In genomic region chr22:29152045-29152380, GRCh38 we compare ENCODE assay signal across 14 cellular contexts. TPM values are rescaled to one million over a fixed set of nuclear protein-coding genes. Genes with fewer than 3 reads are reported as not detected.
DNase-seq lines count a peak whose midpoint lies in the region; ATAC-seq and TF ChIP-seq lines count a peak whose summit lies in the region.
"Had no signal": no experiment of that assay in that cellular context is flagged by ENCODE, and none has a peak within 500 bp of the region (broad histone marks: within the 10 kb centered on the region; RNA-seq: fewer than 3 reads in every experiment).

No MANE protein-coding gene starts in this region.

- TF ChIP-seq POLR2A in adrenal gland (IDR thresholded peaks at IDR 0.05) = no peak

- H3K4ac ChIP-seq in trophoblast cell (ENCODE audit: low read depth, low read length) = no peak overlapping the region

- no peaks in the 10 kb centered on the region for H3K36me3 Mint-ChIP-seq in CD8-positive, alpha-beta memory T cell

- H3K18ac ChIP-seq in trophoblast cell (ENCODE audit: low read length) = no peak overlapping the region

- no peak overlapping the region for H3K4me3 ChIP-seq in CD8-positive, alpha-beta memory T cell (ENCODE audit: low read length)
- H3K4me3 ChIP-seq in adrenal gland (no peak overlapping the region), trophoblast cell (ENCODE audit: low read depth, low read length) (no peak overlapping the region), brain microvascular endothelial cell (ENCODE audit: low read depth, low read length) (no peak overlapping the region)

- H3K23ac ChIP-seq in trophoblast cell (ENCODE audit: low read length) = no peak overlapping the region

- TF ChIP-seq CTCF in adrenal gland (IDR thresholded peaks at IDR 0.05) (no peak), brain microvascular endothelial cell (IDR thresholded peaks at IDR 0.05; ENCODE audit: low read depth, low read length, missing control alignments) (no peak)

- H3K4me1 ChIP-seq in CD8-positive, alpha-beta memory T cell (ENCODE audit: insufficient read depth, low read length) = peaks cover 8% of the 10 kb centered on the region
- H3K4me1 ChIP-seq in adrenal gland (replicated peaks in 1 of 2) (peaks cover 42 to 46% of the 10 kb centered on the region in 2 donors), trophoblast cell (ENCODE audit: control insufficient read depth in 1 of 2, insufficient read depth in 2 of 2, low read length in 2 of 2) (peaks cover 12 to 19% of the 10 kb centered on the region in 2 experiments)

- no peaks in the 10 kb centered on the region for H3K9me3 ChIP-seq in CD8-positive, alpha-beta memory T cell (ENCODE audit: low read length)
- H3K9me3 ChIP-seq in adrenal gland (replicated peaks in 1 of 3) = no peaks in the 10 kb centered on the region
- H3K9me3 ChIP-seq in trophoblast cell (ENCODE audit: insufficient read depth, low read depth, low read length) = peaks cover 2% of the 10 kb centered on the region

- POLR2A ChIA-PET in CD8-positive, alpha-beta memory T cell (lab: Charles Lee) = no interaction called here

- no peaks in the 10 kb centered on the region for H3K9me3 Mint-ChIP-seq in CD8-positive, alpha-beta memory T cell
- H3K9me3 Mint-ChIP-seq: HFFc6 had no signal

- CTCF ChIA-PET in CD8-positive, alpha-beta memory T cell (lab: Charles Lee) = no interaction called here

- H3K4me2 ChIP-seq in trophoblast cell (ENCODE audit: low read length) = no peak overlapping the region

- DNase-seq in CD8-positive, alpha-beta memory T cell = no peak
- DNase-seq in adrenal gland = peak in 1 of 7 donors; percentile 39
- peak; percentile 71 for DNase-seq in iPS-NIHi7 (ENCODE audit: extremely low spot score)
- no peak for DNase-seq in trophoblast cell
- no peak for DNase-seq in SHP77 treated with DMSO at 0.1 percent for 48 hours (lab: John Stamatoyannopoulos, UW)
- DNase-seq in brain microvascular endothelial cell = no peak
- DNase-seq in activated CD4-positive, alpha-beta T cell treated with anti-CD3 and anti-CD28 coated beads for 1 hour = no peak
- DNase-seq: activated T-cell treated with anti-CD3 and anti-CD28 coated beads, Interleukin-2, amount 50 U/mL, for 48 hours; HFFc6; KBM-7; NCI-H2029; stimulated activated CD4-positive, alpha-beta T cell treated with anti-CD3 and anti-CD28 coated beads, Interleukin-12 subunit alpha, Interleukin-12 subunit beta, amount 100 ng/mL, for 4 hours had no signal

- peaks cover 2% of the 10 kb centered on the region for H3K79me1 ChIP-seq in trophoblast cell (ENCODE audit: low read length)

- H4K12ac ChIP-seq in trophoblast cell (ENCODE audit: low read depth, low read length) = no peak overlapping the region

- no peak overlapping the region for H3K9ac ChIP-seq in trophoblast cell (ENCODE audit: low read length)

- no peaks in the 10 kb centered on the region for H3K36me3 ChIP-seq in CD8-positive, alpha-beta memory T cell (ENCODE audit: insufficient read depth, low read length)
- H3K36me3 ChIP-seq in adrenal gland (replicated peaks in 1 of 2) (no peaks in the 10 kb centered on the region), trophoblast cell (ENCODE audit: control insufficient read depth in 1 of 2, insufficient read depth in 2 of 2, low read length in 2 of 2) (no peaks in the 10 kb centered on the region), brain microvascular endothelial cell (replicated peaks) (no peaks in the 10 kb centered on the region)

- no peak overlapping the region for H2BK120ac ChIP-seq in trophoblast cell (ENCODE audit: insufficient read depth, low read length, poor library complexity)

- no peak overlapping the region for H2AFZ ChIP-seq in trophoblast cell (ENCODE audit: insufficient read depth, low read length, poor library complexity)

- peak overlapping the region in 1 of 8 donors; percentile 11 for H3K27ac Mint-ChIP-seq in CD8-positive, alpha-beta memory T cell
- H3K27ac Mint-ChIP-seq: HFFc6 had no signal

- 21 to 48% (median 42%) methylated on average over 3 of the region's 3 CpGs for WGBS in adrenal gland, 4 donors
- WGBS in trophoblast cell (ENCODE audit: extremely low coverage, insufficient coverage, insufficient read length) = no CpG with 5 or more reads among the region's 3 CpGs

- no peak overlapping the region for H2BK12ac ChIP-seq in trophoblast cell (ENCODE audit: low read length)

- ATAC-seq in GM18519 (IDR thresholded peaks at IDR 0.05; ENCODE audit: low FRiP score, unreplicated experiment) = no peak
- ATAC-seq: activated CD4-positive, CD25-positive, alpha-beta regulatory T cell treated with anti-CD3 and anti-CD28 coated beads, Interleukin-2, amount 50 U/mL, for 24 hours had no signal

- no peak overlapping the region for H2AK5ac ChIP-seq in trophoblast cell (ENCODE audit: low read length)

- peaks cover 21 to 47% of the 10 kb centered on the region in 2 donors for H3K27me3 Mint-ChIP-seq in CD8-positive, alpha-beta memory T cell

- peak overlapping the region; percentile 9 for H4K8ac ChIP-seq in trophoblast cell (ENCODE audit: low read depth, low read length)

- H3K79me2 ChIP-seq in trophoblast cell (ENCODE audit: control insufficient read depth, insufficient read depth, low read length, poor library complexity) = no peaks in the 10 kb centered on the region

- in situ Hi-C loops in brain microvascular endothelial cell (cut with HindIII; ENCODE audit: low pct_ligation_motif_present, low sequenced_read_pairs) = no loop called here

- no peak overlapping the region for H3K14ac ChIP-seq in trophoblast cell (ENCODE audit: low read length)

- peaks cover 5 to 8% (median 8%) of the 10 kb centered on the region in 3 donors for H3K4me1 Mint-ChIP-seq in CD8-positive, alpha-beta memory T cell

- no peak overlapping the region for H2BK5ac ChIP-seq in trophoblast cell (ENCODE audit: low read depth, low read length, poor library complexity)

- no peak overlapping the region for H4K91ac ChIP-seq in trophoblast cell (ENCODE audit: low read depth, low read length)

- H3K27me3 ChIP-seq in CD8-positive, alpha-beta memory T cell (ENCODE audit: insufficient read depth, low read length, poor library complexity, severe bottlenecking) = no peaks in the 10 kb centered on the region
- no peaks in the 10 kb centered on the region for H3K27me3 ChIP-seq in adrenal gland
- H3K27me3 ChIP-seq in trophoblast cell (ENCODE audit: insufficient read depth, low read length) = no peaks in the 10 kb centered on the region
- peaks cover 4% of the 10 kb centered on the region for H3K27me3 ChIP-seq in brain microvascular endothelial cell (replicated peaks)

- peak overlapping the region; percentile 67 for H3K27ac ChIP-seq in CD8-positive, alpha-beta memory T cell (ENCODE audit: low read depth, low read length)
- peak overlapping the region in 4 of 5 donors; percentile 33 to 78 (median 70) for H3K27ac ChIP-seq in adrenal gland
- no peak overlapping the region for H3K27ac ChIP-seq in trophoblast cell (ENCODE audit: low read depth, low read length)
- no peak overlapping the region for H3K27ac ChIP-seq in brain microvascular endothelial cell

- intact Hi-C loops in adrenal gland (cut with DNase I) = loop anchor here (5.0 to 10.0 kb wide), 3 partner anchors 77 to 297 kb away; partner anchors contain the start of gene KREMEN1 (in 2 of the 2)

- no peak overlapping the region for H3K4me3 Mint-ChIP-seq in CD8-positive, alpha-beta memory T cell
- H3K4me3 Mint-ChIP-seq: HFFc6 had no signal

RNA-seq across cellular contexts. Expression of gene EMID1, which starts 53.7 kb away (rescaled TPM):
- total RNA-seq in CD8-positive, alpha-beta memory T cell = not detected
- 0.31 TPM for polyA plus RNA-seq in CD8-positive, alpha-beta memory T cell
- 10 to 100 TPM; 12.7 to 70.9 (median 43.6) TPM for total RNA-seq in adrenal gland
- 10 to 100 TPM in 2 of 3 donors, 1 to 10 TPM in 1; 2.5 to 36.9 (median 35.2) TPM for polyA plus RNA-seq in adrenal gland
- 1.2 and 1.5 TPM in 2 replicates for polyA plus RNA-seq in trophoblast cell (2013)
- total RNA-seq: HFFc6 had no signal

Comparison
In these comparisons a context has a peak if more than half of its experiments do, and no peak if none do; other contexts are left out.
1. H3K27ac ChIP-seq: peak in CD8-positive, alpha-beta memory T cell (single experiment) and adrenal gland (4 of 5); none in trophoblast cell (single experiment) and brain microvascular endothelial cell (single experiment).
2. RNA of gene EMID1, which starts 53.7 kb away (total RNA-seq): 12.7 to 70.9 TPM in adrenal gland; not detected in CD8-positive, alpha-beta memory T cell; every median in the first group is over 10 times any median in the second.